In the genomic region with DNA sequence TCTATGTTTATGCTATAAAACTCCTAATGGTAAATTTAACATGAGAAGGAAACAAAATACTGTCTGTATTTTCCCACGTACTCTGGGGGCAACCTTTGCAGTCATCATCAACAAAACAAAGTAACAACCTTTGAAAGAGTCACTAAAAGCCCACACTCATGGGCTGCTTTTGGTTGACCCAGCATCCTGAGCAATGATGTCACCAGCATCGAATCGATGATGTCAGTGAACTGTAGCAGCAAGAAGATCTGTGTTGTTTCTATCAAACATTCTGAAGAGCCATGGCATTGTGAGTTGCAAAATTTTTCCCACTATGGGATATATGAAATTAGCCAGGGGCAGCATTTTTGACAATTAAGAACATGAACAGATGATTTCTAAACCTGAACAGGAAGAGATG, we compare ENCODE assay signal across 8 cellular contexts.
"Had no signal": no experiment of that assay in that cellular context is flagged by ENCODE, and none has a peak within 500 bp of the region (broad histone marks: within the 10 kb centered on the region; RNA-seq: fewer than 3 reads in every experiment).

No MANE protein-coding gene starts in this region.

- H3K4me2 ChIP-seq: KMS-11 had no signal

- H3K9ac ChIP-seq: KMS-11 had no signal

- H3K4me1 Mint-ChIP-seq: IgD-negative memory B cell had no signal

- DNase-seq: IMR-90, KBM-7, KG1 had no signal

- H3K4me3 Mint-ChIP-seq: IgD-negative memory B cell had no signal

- ATAC-seq: K562 had no signal

- H3K27ac Mint-ChIP-seq: IgD-negative memory B cell had no signal

- FAIRE-seq: HTR-8/SVneo, K562 had no signal

- H3K36me3 Mint-ChIP-seq: IgD-negative memory B cell had no signal

- H3K4me3 ChIP-seq: K562 had no signal

- H3K27ac ChIP-seq: HL-60, KMS-11 had no signal
